Comparison of ENCODE assay signal across 1 cellular context in the genomic region with DNA sequence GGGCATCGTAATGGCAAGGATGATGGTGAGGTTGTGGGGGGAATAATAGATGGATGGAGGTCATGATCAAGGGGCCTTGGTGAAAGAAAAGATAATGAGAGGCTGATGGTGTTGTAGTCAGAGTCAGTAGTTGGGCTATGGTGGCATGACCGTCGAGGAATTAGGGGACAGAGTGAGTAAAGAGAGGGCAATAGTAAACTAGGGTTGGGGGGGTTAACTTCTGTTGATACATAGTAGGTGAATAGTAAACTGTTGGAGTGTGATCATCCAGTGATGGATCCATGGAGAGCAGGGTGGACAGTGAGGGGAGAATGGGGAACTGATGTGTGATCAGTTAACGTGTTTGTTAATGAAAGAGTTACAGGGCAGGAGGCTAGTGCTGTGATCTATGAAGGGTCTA.
TF ChIP-seq lines count a peak whose summit lies in the region.

No MANE protein-coding gene starts in this region.

TF ChIP-seq in HEK293, 187 proteins besides CTCF, POLR2A, EP300 and RAD21 (continued from another document):
- TF ChIP-seq, protein P1, sequence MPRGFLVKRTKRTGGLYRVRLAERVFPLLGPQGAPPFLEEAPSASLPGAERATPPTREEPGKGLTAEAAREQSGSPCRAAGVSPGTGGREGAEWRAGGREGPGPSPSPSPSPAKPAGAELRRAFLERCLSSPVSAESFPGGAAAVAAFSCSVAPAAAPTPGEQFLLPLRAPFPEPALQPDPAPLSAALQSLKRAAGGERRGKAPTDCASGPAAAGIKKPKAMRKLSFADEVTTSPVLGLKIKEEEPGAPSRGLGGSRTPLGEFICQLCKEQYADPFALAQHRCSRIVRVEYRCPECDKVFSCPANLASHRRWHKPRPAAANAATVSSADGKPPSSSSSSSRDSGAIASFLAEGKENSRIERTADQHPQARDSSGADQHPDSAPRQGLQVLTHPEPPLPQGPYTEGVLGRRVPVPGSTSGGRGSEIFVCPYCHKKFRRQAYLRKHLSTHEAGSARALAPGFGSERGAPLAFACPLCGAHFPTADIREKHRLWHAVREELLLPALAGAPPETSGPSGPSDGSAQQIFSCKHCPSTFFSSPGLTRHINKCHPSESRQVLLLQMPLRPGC (tag by site-specific recombination; IDR thresholded peaks at IDR 0.05), result no peak
